8 cellular contexts compared by ENCODE assay signal in genomic region chrX:1453951-1454785, GRCh38. TPM values are rescaled to one million over a fixed set of nuclear protein-coding genes. Genes with fewer than 3 reads are reported as not detected.
DNase-seq lines count a peak whose midpoint lies in the region; ATAC-seq and TF ChIP-seq lines count a peak whose summit lies in the region.

No MANE protein-coding gene starts in this region.

- H3K36me3 ChIP-seq in kidney epithelial cell (ENCODE audit: control insufficient read depth, insufficient read depth, low read length) = no peaks in the 10 kb centered on the region

- ATAC-seq in GM18505 (IDR thresholded peaks at IDR 0.05; ENCODE audit: unreplicated experiment) = peak; percentile 38
- ATAC-seq in HG02973 (IDR thresholded peaks at IDR 0.05; ENCODE audit: unreplicated experiment) = peak; percentile 45

- H3K27me3 Mint-ChIP-seq in MCF 10A (ENCODE audit: insufficient read depth, unreplicated experiment) = no peaks in the 10 kb centered on the region

- no peak for TF ChIP-seq POLR2A in GM18505 (IDR thresholded peaks at IDR 0.05; ENCODE audit: borderline replicate concordance, extremely low read depth, insufficient read depth, insufficient read length)

- no peak overlapping the region for H3K27ac Mint-ChIP-seq in MCF 10A (ENCODE audit: low read depth, unreplicated experiment)

- H3K27me3 ChIP-seq in kidney epithelial cell (ENCODE audit: control insufficient read depth, insufficient read depth, low read length) = peaks cover 5% of the 10 kb centered on the region

- peaks cover 3% of the 10 kb centered on the region for H3K9me3 Mint-ChIP-seq in MCF 10A (ENCODE audit: unreplicated experiment)

- peak; percentile 83 for DNase-seq in T follicular helper cell (ENCODE audit: low read depth)
- DNase-seq in MCF 10A (ENCODE audit: unreplicated experiment) = peak; percentile 81
- no peak for DNase-seq in kidney epithelial cell (ENCODE audit: low read depth)
- DNase-seq in stimulated activated CD4-positive, alpha-beta T cell treated with anti-CD3 and anti-CD28 coated beads, Interleukin-2, amount 100 ng/mL, for 4 hours (ENCODE audit: low read depth) = peak; percentile 87
- DNase-seq in NCI-H82 (lab: John Stamatoyannopoulos, UW) = no peak
- DNase-seq in DMS 273 (lab: John Stamatoyannopoulos, UW; ENCODE audit: unreplicated experiment) = no peak

- CTCF ChIA-PET in MCF 10A (lab: Yijun Ruan, JAX) = no interaction called here

- peak overlapping the region; percentile 69 for H3K4me3 ChIP-seq in kidney epithelial cell (ENCODE audit: low read depth, low read length)

- POLR2A ChIA-PET in MCF 10A (lab: Yijun Ruan, JAX) = no interaction called here

- peaks cover 13% of the 10 kb centered on the region for H3K36me3 Mint-ChIP-seq in MCF 10A (ENCODE audit: insufficient read depth, unreplicated experiment)

- intact Hi-C loops in MCF 10A (cut with micrococcal nuclease) = loop anchor here (1.0 to 5.0 kb wide), 5 partner anchors 61 to 1158 kb away; partner anchors contain the start of gene SLC25A6

- H3K4me1 Mint-ChIP-seq in MCF 10A (ENCODE audit: insufficient read depth, unreplicated experiment) = peaks cover 7% of the 10 kb centered on the region

- BruUV-seq in MCF 10A (replicated peaks; lab: Mats Ljungman, UMichigan) = no TSS peak

- H3K4me3 Mint-ChIP-seq in MCF 10A (ENCODE audit: unreplicated experiment) = peak overlapping the region; percentile 33

- TF ChIP-seq CTCF in MCF 10A (IDR thresholded peaks at IDR 0.05; ENCODE audit: unreplicated experiment) (peak; percentile 94), kidney epithelial cell (IDR thresholded peaks at IDR 0.05; ENCODE audit: insufficient read depth, low read length, poor library complexity, severe bottlenecking) (peak; percentile 92)

RNA-seq across cellular contexts. Expression of gene ASMTL, which starts 1.5 kb away (rescaled TPM):
- 16.5 and 20.6 TPM in 2 replicates for total RNA-seq in MCF 10A (2022)
- total RNA-seq in kidney epithelial cell = 15.9 and 16.3 TPM in 2 replicates

Comparison
In these comparisons a context has a peak if more than half of its experiments do, and no peak if none do; other contexts are left out.
1. DNase-seq: peak in T follicular helper cell (single experiment), MCF 10A (single experiment) and stimulated activated CD4-positive, alpha-beta T cell treated with anti-CD3 and anti-CD28 coated beads, Interleukin-2, amount 100 ng/mL, for 4 hours (single experiment); none in kidney epithelial cell (single experiment), NCI-H82 (single experiment) and DMS 273 (single experiment).